ENCODE assay signal across 9 cellular contexts in the genomic region with DNA sequence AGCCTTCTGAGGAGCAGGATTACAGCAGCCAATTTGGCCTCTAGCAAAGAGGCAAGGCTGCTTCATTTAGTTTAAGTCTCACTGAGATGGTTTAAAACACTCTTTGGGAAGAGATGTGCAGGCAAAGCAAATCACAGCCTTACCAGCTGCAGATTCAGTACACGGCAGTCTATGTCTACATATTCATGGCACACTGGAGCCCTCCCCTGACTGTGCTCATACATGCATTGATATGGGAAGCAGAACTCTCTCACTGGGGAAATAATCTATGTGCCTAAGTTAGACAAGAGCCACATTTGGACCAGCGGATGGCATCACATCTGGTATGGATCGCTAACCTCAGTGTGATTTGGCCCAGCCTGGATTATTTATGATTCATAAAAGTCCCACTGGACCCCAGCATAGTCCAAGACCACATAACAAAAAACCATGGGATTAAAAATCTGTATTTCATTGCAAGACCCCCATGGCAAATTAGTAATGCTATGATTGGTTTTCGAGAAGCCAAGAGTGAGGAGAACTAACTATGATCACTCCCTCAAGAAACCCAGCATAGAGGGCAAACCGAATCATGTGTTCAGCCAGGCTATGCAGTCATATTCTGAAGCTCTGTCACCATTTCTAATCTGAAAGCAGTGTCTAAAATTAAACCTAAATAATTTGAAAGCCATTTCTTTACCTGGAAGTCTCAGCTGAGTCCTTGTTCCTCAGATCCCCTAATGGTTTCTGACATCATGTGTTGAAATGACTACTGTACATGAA. TPM values are rescaled to one million over a fixed set of nuclear protein-coding genes. Genes with fewer than 3 reads are reported as not detected.
A peak's percentile ranks its signal among the peaks of the same experiment; 100 is the strongest.
DNase-seq lines count a peak whose midpoint lies in the region; ATAC-seq and TF ChIP-seq lines count a peak whose summit lies in the region.
"Had no signal": no experiment of that assay in that cellular context is flagged by ENCODE, and none has a peak within 500 bp of the region (broad histone marks: within the 10 kb centered on the region; RNA-seq: fewer than 3 reads in every experiment).

No MANE protein-coding gene starts in this region.

- peaks cover 8% of the 10 kb centered on the region for H3K4me1 ChIP-seq in cardiac muscle cell (ENCODE audit: low read depth)
- peaks cover 24% of the 10 kb centered on the region for H3K4me1 ChIP-seq in upper lobe of right lung

- no peak overlapping the region for H3K4me3 ChIP-seq in cardiac muscle cell
- H3K4me3 ChIP-seq in upper lobe of right lung: peak overlapping the region; percentile 14

- ATAC-seq in upper lobe of right lung (no peak), T-helper 17 cell (no peak), HG03139 (IDR thresholded peaks at IDR 0.05; ENCODE audit: unreplicated experiment) (no peak)

- no peaks in the 10 kb centered on the region for H3K36me3 Mint-ChIP-seq in CD14-positive monocyte
- H3K36me3 Mint-ChIP-seq in T-helper 17 cell (ENCODE audit: low read depth): no peaks in the 10 kb centered on the region

- H3K27me3 ChIP-seq in cardiac muscle cell (no peaks in the 10 kb centered on the region), upper lobe of right lung (no peaks in the 10 kb centered on the region)

- H3K27ac Mint-ChIP-seq in CD14-positive monocyte: no peak overlapping the region
- H3K27ac Mint-ChIP-seq in T-helper 17 cell: no peak overlapping the region

- peak; percentile 15 for TF ChIP-seq CTCF in cardiac muscle cell (IDR thresholded peaks at IDR 0.05; ENCODE audit: low read depth, low read length)
- no peak for TF ChIP-seq CTCF in upper lobe of right lung (IDR thresholded peaks at IDR 0.05)
- TF ChIP-seq CTCF in CD14-positive monocyte (IDR thresholded peaks at IDR 0.05): no peak

- peaks cover 4 to 7% (median 6%) of the 10 kb centered on the region in 3 donors for H3K27me3 Mint-ChIP-seq in CD14-positive monocyte (ENCODE audit: low read depth in 3 of 3)
- peaks cover 44% of the 10 kb centered on the region for H3K27me3 Mint-ChIP-seq in T-helper 17 cell

- H3K36me3 ChIP-seq in cardiac muscle cell (no peaks in the 10 kb centered on the region), upper lobe of right lung (no peaks in the 10 kb centered on the region)

- H3K9me3 ChIP-seq in cardiac muscle cell (ENCODE audit: low read depth) (no peaks in the 10 kb centered on the region), upper lobe of right lung (no peaks in the 10 kb centered on the region), T-helper 17 cell (ENCODE audit: control insufficient read depth, low read length, poor library complexity, severe bottlenecking) (no peaks in the 10 kb centered on the region)

- H3K4me3 Mint-ChIP-seq in CD14-positive monocyte: no peak overlapping the region
- no peak overlapping the region for H3K4me3 Mint-ChIP-seq in T-helper 17 cell

- H3K4me1 Mint-ChIP-seq in CD14-positive monocyte (no peaks in the 10 kb centered on the region), T-helper 17 cell (no peaks in the 10 kb centered on the region)

- intact Hi-C loops in cardiac septum (cut with DNase I) (loop anchor here (2.0 to 5.0 kb wide), 2 partner anchors 43 to 173 kb away; no protein-coding TSS in a partner anchor), upper lobe of right lung (cut with DNase I) (no loop called here), CD14-positive monocyte (cut with micrococcal nuclease) (no loop called here)

- H3K27ac ChIP-seq in cardiac muscle cell (no peak overlapping the region), upper lobe of right lung (peak overlapping the region; percentile 61)

- peaks cover 0 to 2% (median 0%) of the 10 kb centered on the region in 7 donors for H3K9me3 Mint-ChIP-seq in CD14-positive monocyte

- DNase-seq in cardiac muscle cell (ENCODE audit: low read depth in 1 of 2, low spot score in 1 of 2) (peak in 1 of 2 donors; percentile 66), cardiac septum (ENCODE audit: low spot score) (no peak), dermis blood vessel endothelial cell (peak; percentile 9), midbrain (lab: John Stamatoyannopoulos, UW) (peak; percentile 39), upper lobe of right lung (no peak), CD14-positive monocyte (ENCODE audit: low spot score) (no peak), T-helper 17 cell (no peak)
- DNase-seq: activated CD4-positive, alpha-beta T cell treated with anti-CD3 and anti-CD28 coated beads for 48 hours had no signal

RNA-seq across cellular contexts. Expression of gene PRICKLE2, which starts 1.3 kb away (rescaled TPM):
- total RNA-seq in cardiac muscle cell (11.6 and 11.7 TPM in 2 replicates), cardiac septum (12.4 TPM), dermis blood vessel endothelial cell (2.5 and 3.2 TPM in 2 replicates), upper lobe of right lung (37.2 TPM), T-helper 17 cell (under 1 TPM; 0.21 to 0.37 TPM)
- polyA plus RNA-seq in cardiac muscle cell (3.3 and 4.3 TPM in 2 replicates), CD14-positive monocyte (not detected)

Comparison
In these comparisons a context has a peak if more than half of its experiments do, and no peak if none do; other contexts are left out.
1. DNase-seq: peak in dermis blood vessel endothelial cell (single experiment) and midbrain (single experiment); none in cardiac septum (single experiment), upper lobe of right lung (single experiment), CD14-positive monocyte (single experiment) and T-helper 17 cell (0 of 3).